17 cellular contexts compared by ENCODE assay signal in the genomic region with DNA sequence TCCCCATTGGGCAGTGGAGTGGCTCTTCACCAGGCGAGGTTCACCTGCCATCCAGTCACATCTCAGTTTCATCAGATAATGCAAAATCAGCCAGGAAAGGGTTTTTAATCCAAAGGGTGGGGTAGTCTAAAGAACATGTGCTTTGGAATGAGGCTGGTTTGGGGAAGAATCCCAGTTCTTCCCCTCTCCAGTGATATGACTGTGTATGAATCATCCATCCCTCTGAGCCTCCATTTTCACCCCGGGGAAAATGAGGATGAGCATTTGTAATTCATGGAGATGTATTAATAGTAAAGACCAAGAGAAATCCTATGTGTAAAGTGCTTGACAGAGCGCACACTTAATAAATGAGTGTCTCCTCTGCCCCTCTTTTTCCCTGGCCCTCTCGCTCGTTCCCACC.
"Had no signal": no experiment of that assay in that cellular context is flagged by ENCODE, and none has a peak within 500 bp of the region (broad histone marks: within the 10 kb centered on the region; RNA-seq: fewer than 3 reads in every experiment).

No MANE protein-coding gene starts in this region.

- H3K9me3 Mint-ChIP-seq: activated naive CD4-positive, alpha-beta T cell treated with anti-CD3 and anti-CD28 coated beads, Interleukin-2, amount 50 U/mL, for 24 hours; brain; nephron progenitor cell had no signal

- H3K27me3 ChIP-seq: gastrocnemius medialis, sigmoid colon, upper lobe of right lung had no signal

- H3K27me3 Mint-ChIP-seq: activated naive CD4-positive, alpha-beta T cell treated with anti-CD3 and anti-CD28 coated beads, Interleukin-2, amount 50 U/mL, for 24 hours had no signal

- H3K4me3 Mint-ChIP-seq: activated naive CD4-positive, alpha-beta T cell treated with anti-CD3 and anti-CD28 coated beads, Interleukin-2, amount 50 U/mL, for 24 hours; brain; nephron progenitor cell; T-helper 17 cell had no signal

- H3K4me3 ChIP-seq: gastrocnemius medialis, sigmoid colon, upper lobe of right lung had no signal

- H3K36me3 Mint-ChIP-seq: activated naive CD4-positive, alpha-beta T cell treated with anti-CD3 and anti-CD28 coated beads, Interleukin-2, amount 50 U/mL, for 24 hours; brain had no signal

- H3K36me3 ChIP-seq: gastrocnemius medialis, sigmoid colon, upper lobe of right lung had no signal

- H3K27ac ChIP-seq: gastrocnemius medialis, sigmoid colon, upper lobe of right lung had no signal

- H3K27ac Mint-ChIP-seq: activated naive CD4-positive, alpha-beta T cell treated with anti-CD3 and anti-CD28 coated beads, Interleukin-2, amount 50 U/mL, for 24 hours; brain; nephron progenitor cell; T-helper 17 cell had no signal

- ATAC-seq: activated CD4-positive, CD25-positive, alpha-beta regulatory T cell treated with anti-CD3 and anti-CD28 coated beads, Interleukin-2, amount 50 U/mL, for 24 hours; esophagus mucosa; gastrocnemius medialis; left ventricle myocardium superior; stimulated activated naive CD8-positive, alpha-beta T cell treated with anti-CD3 and anti-CD28 coated beads, Interleukin-15, Interleukin-2, amounts not matched to agents 100 U/mL and 50 U/mL, for 24 hours; T-helper 17 cell; upper lobe of right lung had no signal

- DNase-seq: activated CD4-positive, alpha-beta T cell treated with anti-CD3 and anti-CD28 coated beads, Interleukin-2, amount 50 U/mL, for 4 hours; activated effector memory CD4-positive, alpha-beta T cell treated with Interleukin-2 at 50 U/mL for 16 hours; activated T-cell treated with anti-CD3 and anti-CD28 coated beads, Interleukin-2, amount 50 U/mL, for 1 hour; amniotic stem cell; dermis blood vessel endothelial cell; gastrocnemius medialis; left ventricle myocardium superior; nephron progenitor cell; sigmoid colon; stimulated activated CD4-positive, alpha-beta T cell treated with anti-CD3 and anti-CD28 coated beads, Interleukin-2, amount 100 ng/mL, for 48 hours; stimulated activated naive CD8-positive, alpha-beta T cell treated with anti-CD3 and anti-CD28 coated beads, Interleukin-15, Interleukin-2, amounts not matched to agents 100 U/mL and 50 U/mL, for 24 hours; T-helper 17 cell; upper lobe of right lung had no signal
